ENCODE assay signal across 23 cellular contexts in genomic region chr13:52899206-52899605, GRCh38. TPM values are rescaled to one million over a fixed set of nuclear protein-coding genes. Genes with fewer than 3 reads are reported as not detected.
DNase-seq lines count a peak whose midpoint lies in the region; FAIRE-seq and TF ChIP-seq lines count a peak whose summit lies in the region.
"Had no signal": no experiment of that assay in that cellular context is flagged by ENCODE, and none has a peak within 500 bp of the region (broad histone marks: within the 10 kb centered on the region; RNA-seq: fewer than 3 reads in every experiment).

No MANE protein-coding gene starts in this region.

- H4K8ac ChIP-seq in H9 (replicated peaks; ENCODE audit: insufficient read length, low read depth, low read length), result no peak overlapping the region

- H4K20me1 ChIP-seq in H9 (ENCODE audit: control insufficient read depth, insufficient read depth, insufficient read length), result no peaks in the 10 kb centered on the region
- H4K20me1 ChIP-seq in OCI-LY3 (ENCODE audit: insufficient read depth, low read length), result no peaks in the 10 kb centered on the region
- no peaks in the 10 kb centered on the region for H4K20me1 ChIP-seq in neural progenitor cell (ENCODE audit: low read depth)
- H4K20me1 ChIP-seq: BLaER1 had no signal

- H3K36me3 ChIP-seq in OCI-LY3 (replicated peaks; ENCODE audit: low read depth, low read length) (no peaks in the 10 kb centered on the region), neural progenitor cell (no peaks in the 10 kb centered on the region), kidney (ENCODE audit: control insufficient read depth in 1 of 2, insufficient read depth in 2 of 2, low read length in 2 of 2) (no peaks in the 10 kb centered on the region)
- H3K36me3 ChIP-seq: BLaER1 had no signal

- FAIRE-seq in kidney (lab: Jason Lieb, UNC), result no peak
- FAIRE-seq: HTR-8/SVneo had no signal

- no peak overlapping the region for H3K23ac ChIP-seq in H9 (ENCODE audit: insufficient read length, low read depth, low read length)

- H3K9ac ChIP-seq in H9 (ENCODE audit: extremely low read depth, insufficient read length, low read length) (no peak overlapping the region), OCI-LY3 (ENCODE audit: low read length) (no peak overlapping the region), neural progenitor cell (no peak overlapping the region), kidney (ENCODE audit: low read length in 2 of 2) (no peak overlapping the region)
- H3K9ac ChIP-seq: BLaER1 had no signal

- peaks cover 57 to 74% of the 10 kb centered on the region in 2 experiments for H3K4me1 Mint-ChIP-seq in H9
- H3K4me1 Mint-ChIP-seq in neural progenitor cell, result peaks cover 51% of the 10 kb centered on the region
- H3K4me1 Mint-ChIP-seq: CD4-positive, alpha-beta memory T cell had no signal

- no peak overlapping the region for H3T11ph ChIP-seq in H9 (ENCODE audit: low read length)

- H3K27me3 ChIP-seq in H9 (ENCODE audit: insufficient read depth, low read length) (no peaks in the 10 kb centered on the region), OCI-LY3 (ENCODE audit: low read depth, low read length) (no peaks in the 10 kb centered on the region), neural progenitor cell (no peaks in the 10 kb centered on the region)
- H3K27me3 ChIP-seq: BLaER1 had no signal

- H3K9me3 ChIP-seq in H9 (ENCODE audit: control insufficient read depth, low read depth, low read length) (no peaks in the 10 kb centered on the region), OCI-LY3 (ENCODE audit: insufficient read depth, low read length) (no peaks in the 10 kb centered on the region), neural progenitor cell (ENCODE audit: low read depth) (no peaks in the 10 kb centered on the region), kidney (ENCODE audit: control insufficient read depth in 1 of 2, low read length in 2 of 2) (no peaks in the 10 kb centered on the region)
- H3K9me3 ChIP-seq: BLaER1 had no signal

- no CpG with 5 or more reads among the region's 5 CpGs for WGBS in H9 (ENCODE audit: extremely low coverage, insufficient read length, low lambda C conversion rate)

- H2BK12ac ChIP-seq in H9 (ENCODE audit: insufficient read length, low read depth, low read length), result no peak overlapping the region

- no peak overlapping the region for H2BK5ac ChIP-seq in H9 (ENCODE audit: insufficient read length, low read length)

- H3K4me1 ChIP-seq in H9 (ENCODE audit: insufficient read depth, low read length), result peaks cover 7% of the 10 kb centered on the region; the same call in 1 of the 2 replicates
- H3K4me1 ChIP-seq in OCI-LY3 (ENCODE audit: low read length), result peaks cover 51% of the 10 kb centered on the region
- H3K4me1 ChIP-seq in neural progenitor cell, result peaks cover 19% of the 10 kb centered on the region
- H3K4me1 ChIP-seq in kidney (ENCODE audit: control insufficient read depth in 1 of 2, insufficient read depth in 1 of 2, low read depth in 1 of 2, low read length in 2 of 2), result no peaks in the 10 kb centered on the region
- H3K4me1 ChIP-seq: BLaER1 had no signal

- H2AFZ ChIP-seq in H9 (ENCODE audit: low read length) (no peak overlapping the region), OCI-LY3 (ENCODE audit: low read depth, low read length) (no peak overlapping the region), neural progenitor cell (replicated peaks) (no peak overlapping the region)

- no peaks in the 10 kb centered on the region for H3K23me2 ChIP-seq in H9 (ENCODE audit: insufficient read length, low read depth, low read length, poor library complexity, severe bottlenecking)

- DNase-seq in NCI-H748 (lab: John Stamatoyannopoulos, UW; ENCODE audit: unreplicated experiment) (peak; percentile 37), NCI-H748 treated with DMSO at 0.1 percent for 48 hours (lab: John Stamatoyannopoulos, UW) (no peak), H9 (no peak), neural progenitor cell (ENCODE audit: low spot score) (no peak), kidney (no peak), ecto neural progenitor cell (ENCODE audit: low spot score) (no peak), superior temporal gyrus (ENCODE audit: extremely low spot score) (no peak)
- DNase-seq: Calu3; CD4-positive, alpha-beta memory T cell; DND-41; IMR-90; NCI-H1417; NCI-H2081; NK-92 treated with Interleukin-12 subunit alpha and Interleukin-12 subunit beta, amount 100 ng/mL, for 24 hours; SIG-M5; T-helper 1 cell; T1000 had no signal

- H3K4me3 Mint-ChIP-seq in H9 (no peak overlapping the region; a peak in 1 of 5 replicates), neural progenitor cell (no peak overlapping the region)
- H3K4me3 Mint-ChIP-seq: CD4-positive, alpha-beta memory T cell had no signal

- intact Hi-C loops in kidney (cut with DNase I), result no loop called here

- no peak overlapping the region for H3K27ac ChIP-seq in H9 (ENCODE audit: insufficient read length, low read depth, low read length)
- H3K27ac ChIP-seq in OCI-LY3 (ENCODE audit: low read length), result no peak overlapping the region
- H3K27ac ChIP-seq in neural progenitor cell, result no peak overlapping the region
- no peak overlapping the region for H3K27ac ChIP-seq in kidney (ENCODE audit: low read depth in 2 of 2, low read length in 2 of 2)
- H3K27ac ChIP-seq: BLaER1 had no signal

- H3K79me2 ChIP-seq in H9 (ENCODE audit: insufficient read depth, low read length) (no peaks in the 10 kb centered on the region), OCI-LY3 (ENCODE audit: low read length) (no peaks in the 10 kb centered on the region), neural progenitor cell (ENCODE audit: low read depth) (no peaks in the 10 kb centered on the region)

- no peak overlapping the region for H3K14ac ChIP-seq in H9 (ENCODE audit: insufficient read depth, low read length)

- H3K4me3 ChIP-seq in OCI-LY3 (ENCODE audit: low read length) (no peak overlapping the region), neural progenitor cell (no peak overlapping the region), kidney (ENCODE audit: low read length in 2 of 2) (no peak overlapping the region)
- H3K4me3 ChIP-seq: BLaER1 had no signal

- H3K36me3 Mint-ChIP-seq in H9 (ENCODE audit: insufficient read depth in 1 of 3, low read depth in 3 of 3) (no peaks in the 10 kb centered on the region; a peak in 1 of 7 replicates), neural progenitor cell (no peaks in the 10 kb centered on the region)
- H3K36me3 Mint-ChIP-seq: CD4-positive, alpha-beta memory T cell had no signal

- H2AK5ac ChIP-seq in H9 (ENCODE audit: insufficient read length, low read length), result no peak overlapping the region

- H3K27me3 Mint-ChIP-seq in H9 (ENCODE audit: low read depth) (peaks cover 13% of the 10 kb centered on the region), neural progenitor cell (ENCODE audit: insufficient read depth, low read depth) (peaks cover 8% of the 10 kb centered on the region)

- H3K27ac Mint-ChIP-seq in H9 (no peak overlapping the region), neural progenitor cell (peak overlapping the region; percentile 13)
- H3K27ac Mint-ChIP-seq: CD4-positive, alpha-beta memory T cell had no signal

- no peak overlapping the region for H4K5ac ChIP-seq in H9 (ENCODE audit: insufficient read length, low read depth, low read length)

- no peak overlapping the region for H3K4ac ChIP-seq in H9 (ENCODE audit: low read depth, low read length)

- H3K4me2 ChIP-seq in H9 (ENCODE audit: insufficient read depth, insufficient read length, low read length) (no peak overlapping the region), OCI-LY3 (ENCODE audit: low read length) (no peak overlapping the region), neural progenitor cell (no peak overlapping the region)
- H3K4me2 ChIP-seq: BLaER1 had no signal

- peaks cover 14% of the 10 kb centered on the region for H3F3A ChIP-seq in neural progenitor cell (ENCODE audit: low read depth)

- H2BK120ac ChIP-seq in H9 (ENCODE audit: low read depth, low read length, poor library complexity, severe bottlenecking), result no peak overlapping the region

- H3K9me3 Mint-ChIP-seq in H9, result no peaks in the 10 kb centered on the region
- H3K9me3 Mint-ChIP-seq in neural progenitor cell, result no peaks in the 10 kb centered on the region
- H3K9me3 Mint-ChIP-seq: CD4-positive, alpha-beta memory T cell had no signal

- no peak overlapping the region for H4K91ac ChIP-seq in H9 (ENCODE audit: insufficient read length, low read depth, low read length)

- no peak overlapping the region for H2BK15ac ChIP-seq in H9 (ENCODE audit: low read depth, low read length)

- H3K18ac ChIP-seq in H9 (ENCODE audit: insufficient read length, low read depth, low read length), result no peak overlapping the region

- TF ChIP-seq CTCF in H9 (conservative IDR thresholded peaks at IDR 0.05), result peak; percentile 31; the same call in 2 of the 3 replicates
- peak; percentile 39; the same call in 1 of the 2 replicates for TF ChIP-seq CTCF in OCI-LY3 (IDR thresholded peaks at IDR 0.05; ENCODE audit: low read depth, low read length)
- no peak for TF ChIP-seq CTCF in neural progenitor cell (IDR thresholded peaks at IDR 0.05)
- TF ChIP-seq CTCF in kidney (IDR thresholded peaks at IDR 0.05; ENCODE audit: borderline replicate concordance, extremely low read depth, insufficient read depth), result no peak

- H3K79me1 ChIP-seq in H9 (ENCODE audit: insufficient read depth, low read depth, low read length, poor library complexity, severe bottlenecking), result no peaks in the 10 kb centered on the region

- H3K56ac ChIP-seq in H9 (ENCODE audit: insufficient read length, low read depth, low read length), result no peak overlapping the region

- no peak overlapping the region for H2BK20ac ChIP-seq in H9 (ENCODE audit: low read depth, low read length, poor library complexity, severe bottlenecking)

RNA-seq across cellular contexts. Expression of gene PCDH8, which starts 50.8 kb away (rescaled TPM):
- total RNA-seq in H9 (2021), result 2.1 and 3.2 TPM in 2 replicates
- total RNA-seq in neural progenitor cell (ENCODE audit: low replicate concordance), result 0.52 and 1.1 TPM in 2 replicates
- not detected for total RNA-seq in kidney
- polyA plus RNA-seq in kidney (ENCODE audit: insufficient read depth, low read depth, low replicate concordance), result not detected
- total RNA-seq: Calu3; CD4-positive, alpha-beta memory T cell; G401; IMR-90; M059J; RPMI7951 had no signal
- polyA plus RNA-seq: CD4-positive, alpha-beta memory T cell; IMR-90 had no signal

Comparison
In these comparisons a context has a peak if more than half of its experiments do, and no peak if none do; other contexts are left out.
1. CTCF ChIP-seq: peak in H9 (single experiment) and OCI-LY3 (single experiment); none in neural progenitor cell (single experiment) and kidney (single experiment).